ENCODE assay signal across 1 cellular context in genomic region chr14:72907327-72907826, GRCh38.
TF ChIP-seq lines count a peak whose summit lies in the region.

No MANE protein-coding gene starts in this region.

TF ChIP-seq in HCT116, 20 proteins besides CTCF, POLR2A, EP300 and RAD21 (continued from another document):
- TF ChIP-seq ATF3 (IDR thresholded peaks at IDR 0.05) (no peak), SIN3A (IDR thresholded peaks at IDR 0.05; ENCODE audit: low read depth) (no peak)
